Comparison of ENCODE assay signal across 25 cellular contexts in the genomic region with DNA sequence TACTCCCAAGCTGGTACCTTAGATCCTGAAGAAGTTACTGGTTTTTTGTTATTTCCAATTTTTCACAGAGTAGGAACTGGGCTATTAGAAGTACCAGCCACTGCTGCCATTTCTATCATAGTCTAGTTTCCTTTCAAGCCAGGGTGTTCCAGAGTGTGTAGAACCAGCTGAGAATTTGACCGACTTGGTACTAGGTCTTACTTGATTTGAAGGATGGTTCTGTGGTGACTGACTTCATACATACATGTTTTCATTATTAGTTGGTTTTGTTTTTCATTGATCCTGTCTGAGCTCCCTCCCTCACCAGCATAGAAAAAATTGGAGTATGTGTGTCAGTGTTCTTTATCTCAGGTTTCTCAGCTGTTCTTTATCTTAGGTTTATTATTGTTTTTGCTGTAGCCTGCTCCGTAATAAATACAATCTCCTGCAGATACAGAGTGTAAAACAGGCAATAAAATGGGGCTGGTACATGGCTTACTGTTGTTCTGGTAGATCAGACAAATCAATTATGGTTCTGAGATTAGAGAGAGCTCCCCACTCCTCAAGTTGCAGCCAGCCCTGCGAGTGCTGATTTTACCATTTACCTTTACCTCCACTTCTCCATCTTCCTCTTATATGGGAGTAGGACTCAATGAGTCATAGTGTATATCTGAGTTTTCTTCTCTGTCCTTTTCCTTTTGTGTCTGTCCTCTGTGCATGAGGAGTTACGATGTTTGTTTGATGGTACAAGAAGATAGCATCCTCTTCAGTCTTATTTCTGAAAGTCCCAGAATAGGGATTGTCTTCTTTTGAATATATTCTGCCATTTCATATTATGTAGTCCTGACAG.
DNase-seq lines count a peak whose midpoint lies in the region; ATAC-seq, FAIRE-seq and TF ChIP-seq lines count a peak whose summit lies in the region.
"Had no signal": no experiment of that assay in that cellular context is flagged by ENCODE, and none has a peak within 500 bp of the region (broad histone marks: within the 10 kb centered on the region; RNA-seq: fewer than 3 reads in every experiment).

No MANE protein-coding gene starts in this region.

- TF ChIP-seq EP300 in K562 (IDR thresholded peaks at IDR 0.05; ENCODE audit: low read length), result no peak

- no peaks in the 10 kb centered on the region for H3K27me3 Mint-ChIP-seq in activated T-cell treated with anti-CD3 and anti-CD28 coated beads, Interleukin-2, amount 50 U/mL, for 24 hours
- no peaks in the 10 kb centered on the region; the same call in 1 of the 2 replicates for H3K27me3 Mint-ChIP-seq in HFFc6 (ENCODE audit: insufficient read depth)
- H3K27me3 Mint-ChIP-seq in stimulated activated naive CD8-positive, alpha-beta T cell treated with anti-CD3 and anti-CD28 coated beads, Interleukin-15, amount 100 ng/mL, for 72 hours, result no peaks in the 10 kb centered on the region
- H3K27me3 Mint-ChIP-seq: naive B cell, progenitor cell of endocrine pancreas had no signal

- CTCF ChIA-PET in K562 (lab: Yijun Ruan, JAX; ENCODE audit: low intra/inter-chr PET ratio), result no interaction called here

- H3K4me1 Mint-ChIP-seq in activated T-cell treated with anti-CD3 and anti-CD28 coated beads, Interleukin-2, amount 50 U/mL, for 24 hours (ENCODE audit: low read depth), result peaks cover 65% of the 10 kb centered on the region
- peaks cover 61% of the 10 kb centered on the region for H3K4me1 Mint-ChIP-seq in HFFc6 (ENCODE audit: low read depth)
- H3K4me1 Mint-ChIP-seq in stimulated activated naive CD8-positive, alpha-beta T cell treated with anti-CD3 and anti-CD28 coated beads, Interleukin-15, amount 100 ng/mL, for 72 hours, result peaks cover 57% of the 10 kb centered on the region

- H3K79me2 ChIP-seq in K562 (ENCODE audit: control insufficient read depth, insufficient read depth, low read length), result peaks cover 20% of the 10 kb centered on the region

- H3K4me1 ChIP-seq in K562 (replicated peaks in 1 of 2; ENCODE audit: control insufficient read depth in 2 of 2, insufficient read depth in 2 of 2, low read length in 2 of 2) (peaks cover 3 to 21% of the 10 kb centered on the region in 2 experiments; a peak in 4 of 5 replicates), psoas muscle (no peaks in the 10 kb centered on the region)
- H3K4me1 ChIP-seq: BLaER1 had no signal

- H3K36me3 ChIP-seq in K562 (ENCODE audit: control insufficient read depth, insufficient read depth, low read length) (peaks cover 70% of the 10 kb centered on the region), psoas muscle (ENCODE audit: insufficient read depth in 1 of 2, low read depth in 1 of 2) (peaks cover 0 to 5% of the 10 kb centered on the region in 2 donors)
- H3K36me3 ChIP-seq: left ventricle myocardium inferior, sigmoid colon, thyroid gland had no signal

- in situ Hi-C loops in K562 (cut with MboI), result no loop called here

- no peak overlapping the region for H3K9ac ChIP-seq in K562 (ENCODE audit: insufficient read depth in 1 of 2, low read depth in 2 of 2, low read length in 2 of 2)
- H3K9ac ChIP-seq: BLaER1 had no signal

- H3K9me3 Mint-ChIP-seq in activated T-cell treated with anti-CD3 and anti-CD28 coated beads, Interleukin-2, amount 50 U/mL, for 24 hours, result no peaks in the 10 kb centered on the region
- no peaks in the 10 kb centered on the region for H3K9me3 Mint-ChIP-seq in HFFc6
- no peaks in the 10 kb centered on the region for H3K9me3 Mint-ChIP-seq in stimulated activated naive CD8-positive, alpha-beta T cell treated with anti-CD3 and anti-CD28 coated beads, Interleukin-15, amount 100 ng/mL, for 72 hours
- H3K9me3 Mint-ChIP-seq: naive B cell had no signal

- intact Hi-C loops in K562 (cut with micrococcal nuclease) (no loop called here), psoas muscle (cut with DNase I) (no loop called here)

- H2AFZ ChIP-seq in K562 (ENCODE audit: low read depth, low read length), result no peak overlapping the region

- no peak overlapping the region for H3K4me3 Mint-ChIP-seq in activated T-cell treated with anti-CD3 and anti-CD28 coated beads, Interleukin-2, amount 50 U/mL, for 24 hours
- no peak overlapping the region for H3K4me3 Mint-ChIP-seq in HFFc6
- H3K4me3 Mint-ChIP-seq in stimulated activated naive CD8-positive, alpha-beta T cell treated with anti-CD3 and anti-CD28 coated beads, Interleukin-15, amount 100 ng/mL, for 72 hours, result no peak overlapping the region

- peak overlapping the region; percentile 0; the same call in 1 of the 2 replicates for H3K4me2 ChIP-seq in K562 (ENCODE audit: insufficient read depth, low read length)
- H3K4me2 ChIP-seq: BLaER1 had no signal

- no peaks in the 10 kb centered on the region; the same call in 1 of the 2 replicates for H4K20me1 ChIP-seq in K562 (replicated peaks; ENCODE audit: control insufficient read depth, insufficient read depth, low read length)
- H4K20me1 ChIP-seq: BLaER1 had no signal

- H3K27ac Mint-ChIP-seq in activated T-cell treated with anti-CD3 and anti-CD28 coated beads, Interleukin-2, amount 50 U/mL, for 24 hours, result peak overlapping the region; percentile 27
- peak overlapping the region; percentile 3; the same call in 1 of the 2 replicates for H3K27ac Mint-ChIP-seq in HFFc6
- H3K27ac Mint-ChIP-seq in stimulated activated naive CD8-positive, alpha-beta T cell treated with anti-CD3 and anti-CD28 coated beads, Interleukin-15, amount 100 ng/mL, for 72 hours, result no peak overlapping the region
- H3K27ac Mint-ChIP-seq: progenitor cell of endocrine pancreas had no signal

- POLR2A ChIA-PET in K562 (lab: Yijun Ruan, JAX), result interaction anchor here (0.6 to 1.2 kb wide), 7 partner anchors 8 to 32 kb away, joined by 3 to 5 read pairs (median 3); no protein-coding TSS in a partner anchor

- no peak for TF ChIP-seq CTCF in HFFc6 (IDR thresholded peaks at IDR 0.05)
- TF ChIP-seq CTCF in K562 (IDR thresholded peaks at IDR 0.05 in 2 of 3, conservative IDR thresholded peaks at IDR 0.05 in 1 of 3; ENCODE audit: insufficient read depth in 2 of 3, low read depth in 1 of 3, low read length in 3 of 3), result no peak
- no peak for TF ChIP-seq CTCF in psoas muscle (IDR thresholded peaks at IDR 0.05)

- no peaks in the 10 kb centered on the region for H3K9me3 ChIP-seq in K562 (replicated peaks; ENCODE audit: control insufficient read depth, insufficient read depth, low read depth, low read length)
- no peaks in the 10 kb centered on the region for H3K9me3 ChIP-seq in psoas muscle
- H3K9me3 ChIP-seq: BLaER1, left ventricle myocardium inferior, sigmoid colon, stomach, thyroid gland had no signal

- no TSS peak for BruUV-seq in K562 (replicated peaks; lab: Mats Ljungman, UMichigan)

- TF ChIP-seq POLR2A in K562 (conservative IDR thresholded peaks at IDR 0.05), result no peak

- no peak for DNase-seq in activated T-cell treated with anti-CD3 and anti-CD28 coated beads, Interleukin-2, amount 50 U/mL, for 24 hours
- no peak for DNase-seq in activated T-cell treated with anti-CD3 and anti-CD28 coated beads, Interleukin-2, amount 50 U/mL, for 48 hours
- DNase-seq in HFFc6 (no peak), K562 (ENCODE audit: extremely low read depth in 1 of 4, low spot score in 3 of 4) (no peak), psoas muscle (no peak)
- DNase-seq in stimulated activated naive CD8-positive, alpha-beta T cell treated with anti-CD3 and anti-CD28 coated beads, Interleukin-15, amount 100 ng/mL, for 72 hours, result no peak
- no peak for DNase-seq in activated effector memory CD4-positive, alpha-beta T cell treated with Interleukin-2 at 50 U/mL for 16 hours
- DNase-seq: activated gamma-delta T cell treated with Interleukin-2 at 50 U/mL for 16 hours; amygdala; KG1; left ventricle myocardium inferior; MM.1S; naive B cell; NCI-H1417 treated with DMSO at 0.1 percent for 48 hours; NCI-H2081 treated with DMSO at 0.1 percent for 48 hours; NCI-H774; RPMI8226; sigmoid colon; stimulated activated CD4-positive, alpha-beta T cell treated with anti-CD3 and anti-CD28 coated beads, Interleukin-15, amount 100 ng/mL, for 24 hours; stomach; thyroid gland had no signal

- H3K4me3 ChIP-seq in K562 (no peak overlapping the region), psoas muscle (no peak overlapping the region)
- H3K4me3 ChIP-seq: BLaER1, left ventricle myocardium inferior, sigmoid colon, stomach, thyroid gland had no signal

- H3K9me1 ChIP-seq in K562 (ENCODE audit: control insufficient read depth, insufficient read depth, low read length), result peaks cover 12% of the 10 kb centered on the region

- FAIRE-seq in K562 (lab: Jason Lieb, UNC), result no peak
- FAIRE-seq: G401.6, GM19239 had no signal

- 45% methylated on average over 4 of the region's 4 CpGs for whole genome bisulfite sequencing in K562 (ENCODE audit: insufficient coverage, low coverage, missing lambda C conversion rate)
- 96 to 99% (median 97%) methylated on average over 4 of the region's 4 CpGs for WGBS in psoas muscle, 3 donors

- TF ChIP-seq RAD21 in K562 (CRISPR knock-in tag; conservative IDR thresholded peaks at IDR 0.05 in 1 of 2, IDR thresholded peaks at IDR 0.05 in 1 of 2), result no peak

- no peaks in the 10 kb centered on the region for H3K27me3 ChIP-seq in K562 (ENCODE audit: control insufficient read depth in 2 of 2, insufficient read depth in 2 of 2, low read length in 2 of 2)
- H3K27me3 ChIP-seq in psoas muscle (ENCODE audit: insufficient read depth in 3 of 3, low read length in 2 of 3), result no peaks in the 10 kb centered on the region
- H3K27me3 ChIP-seq: BLaER1, sigmoid colon, stomach, thyroid gland had no signal

- peaks cover 79% of the 10 kb centered on the region for H3K36me3 Mint-ChIP-seq in activated T-cell treated with anti-CD3 and anti-CD28 coated beads, Interleukin-2, amount 50 U/mL, for 24 hours (ENCODE audit: low read depth)
- peaks cover 13% of the 10 kb centered on the region; the same call in 1 of the 2 replicates for H3K36me3 Mint-ChIP-seq in HFFc6 (ENCODE audit: low read depth)

- ATAC-seq in K562 (peak; percentile 26), psoas muscle (no peak)
- ATAC-seq in stimulated activated naive CD8-positive, alpha-beta T cell treated with anti-CD3 and anti-CD28 coated beads, Interleukin-15, amount 100 ng/mL, for 72 hours, result peak; percentile 54

- no peak overlapping the region for H3K27ac ChIP-seq in K562 (ENCODE audit: extremely low read depth, low read depth, low read length)
- H3K27ac ChIP-seq in psoas muscle, result no peak overlapping the region
- H3K27ac ChIP-seq: BLaER1, left ventricle myocardium inferior, sigmoid colon, stomach, thyroid gland had no signal

TF ChIP-seq in K562, 482 proteins besides CTCF, POLR2A, EP300 and RAD21 (continues in another document):
- peak; percentile 42 for TF ChIP-seq FOSL1 (tag; conservative IDR thresholded peaks at IDR 0.05)
- no peak for TF ChIP-seq ZNF764 (CRISPR knock-in tag; IDR thresholded peaks at IDR 0.05; ENCODE audit: low read depth)
- TF ChIP-seq EHMT2 (IDR thresholded peaks at IDR 0.05), result no peak
- TF ChIP-seq LCOR (CRISPR knock-in tag; IDR thresholded peaks at IDR 0.05), result 0 out of 2 replicates have a peak, but pooled peaks have one; percentile 11
- TF ChIP-seq NR2C1 (IDR thresholded peaks at IDR 0.05), result no peak
- TF ChIP-seq NR2C1 (tag; IDR thresholded peaks at IDR 0.05), result no peak
- TF ChIP-seq TAF9B (IDR thresholded peaks at IDR 0.05; ENCODE audit: partially characterized antibody), result no peak
- TF ChIP-seq ILF3 (IDR thresholded peaks at IDR 0.05; ENCODE audit: borderline replicate concordance), result no peak
- TF ChIP-seq KDM2B (CRISPR knock-in tag; IDR thresholded peaks at IDR 0.05), result no peak
- peak; percentile 47 for TF ChIP-seq RBM22 (IDR thresholded peaks at IDR 0.05; ENCODE audit: low read depth, low read length, poor library complexity, severe bottlenecking)

Comparison
In these comparisons a context has a peak if more than half of its experiments do, and no peak if none do; other contexts are left out.
1. H3K27ac Mint-ChIP-seq: peak in activated T-cell treated with anti-CD3 and anti-CD28 coated beads, Interleukin-2, amount 50 U/mL, for 24 hours (single experiment) and HFFc6 (single experiment); none in stimulated activated naive CD8-positive, alpha-beta T cell treated with anti-CD3 and anti-CD28 coated beads, Interleukin-15, amount 100 ng/mL, for 72 hours (0 of 2).
2. ATAC-seq: peak in K562 (single experiment) and stimulated activated naive CD8-positive, alpha-beta T cell treated with anti-CD3 and anti-CD28 coated beads, Interleukin-15, amount 100 ng/mL, for 72 hours (single experiment); none in psoas muscle (0 of 4).